Comparison of ENCODE assay signal across 8 cellular contexts in genomic region chr15:41790756-41791546, GRCh38. TPM values are rescaled to one million over a fixed set of nuclear protein-coding genes. Genes with fewer than 3 reads are reported as not detected.
DNase-seq lines count a peak whose midpoint lies in the region; ATAC-seq, FAIRE-seq and TF ChIP-seq lines count a peak whose summit lies in the region.

No MANE protein-coding gene starts in this region.

- in situ Hi-C loops in astrocyte of the spinal cord (cut with HindIII; ENCODE audit: low sequenced_read_pairs): no loop called here

- no peak overlapping the region for H3K4me3 ChIP-seq in astrocyte of the spinal cord (ENCODE audit: low read depth, low read length)

- TF ChIP-seq CTCF in astrocyte of the spinal cord (IDR thresholded peaks at IDR 0.05; ENCODE audit: low read depth, low read length): no peak

- DNase-seq in A172 (ENCODE audit: low spot score) (peak; percentile 63), HTR-8/SVneo (ENCODE audit: insufficient read length, low spot score) (peak; percentile 65), astrocyte of the spinal cord (ENCODE audit: low read depth, low spot score) (peak; percentile 78), left lobe of liver (ENCODE audit: low spot score) (no peak), superior temporal gyrus (ENCODE audit: extremely low spot score) (no peak), NCI-H1092 treated with DMSO at 0.1 percent for 48 hours (lab: John Stamatoyannopoulos, UW) (no peak)

- no peak for FAIRE-seq in HTR-8/SVneo (lab: Jason Lieb, UNC)

- ATAC-seq in left lobe of liver: peak; percentile 98
- no peak for ATAC-seq in HG03045 (IDR thresholded peaks at IDR 0.05; ENCODE audit: unreplicated experiment)
- no peak for ATAC-seq in GM18498 (IDR thresholded peaks at IDR 0.05; ENCODE audit: unreplicated experiment)

RNA-seq across cellular contexts. Expression of gene MAPKBP1, which starts 16.7 kb away (rescaled TPM):
- 9.9 and 10.0 TPM in 2 replicates for total RNA-seq in A172 (2014; rRNA removed; shearing (Covaris generic))
- 6.6 TPM for total RNA-seq in left lobe of liver

RNA-seq across cellular contexts. Expression of gene JMJD7, which starts 36.9 kb away (rescaled TPM):
- 2.2 and 2.5 TPM in 2 replicates for total RNA-seq in A172 (2014; rRNA removed; shearing (Covaris generic))
- total RNA-seq in left lobe of liver: 8.9 TPM

RNA-seq across cellular contexts. Expression of gene PLA2G4B, which starts 47.7 kb away (rescaled TPM):
- total RNA-seq in A172 (2014; rRNA removed; shearing (Covaris generic)): 0.57 and 0.84 TPM in 2 replicates
- total RNA-seq in left lobe of liver: 5.9 TPM

Comparison
In these comparisons a context has a peak if more than half of its experiments do, and no peak if none do; other contexts are left out.
1. DNase-seq: peak in A172 (single experiment), HTR-8/SVneo (single experiment) and astrocyte of the spinal cord (single experiment); none in left lobe of liver (single experiment), superior temporal gyrus (single experiment) and NCI-H1092 treated with DMSO at 0.1 percent for 48 hours (single experiment).